17 cellular contexts compared by ENCODE assay signal in the genomic region with DNA sequence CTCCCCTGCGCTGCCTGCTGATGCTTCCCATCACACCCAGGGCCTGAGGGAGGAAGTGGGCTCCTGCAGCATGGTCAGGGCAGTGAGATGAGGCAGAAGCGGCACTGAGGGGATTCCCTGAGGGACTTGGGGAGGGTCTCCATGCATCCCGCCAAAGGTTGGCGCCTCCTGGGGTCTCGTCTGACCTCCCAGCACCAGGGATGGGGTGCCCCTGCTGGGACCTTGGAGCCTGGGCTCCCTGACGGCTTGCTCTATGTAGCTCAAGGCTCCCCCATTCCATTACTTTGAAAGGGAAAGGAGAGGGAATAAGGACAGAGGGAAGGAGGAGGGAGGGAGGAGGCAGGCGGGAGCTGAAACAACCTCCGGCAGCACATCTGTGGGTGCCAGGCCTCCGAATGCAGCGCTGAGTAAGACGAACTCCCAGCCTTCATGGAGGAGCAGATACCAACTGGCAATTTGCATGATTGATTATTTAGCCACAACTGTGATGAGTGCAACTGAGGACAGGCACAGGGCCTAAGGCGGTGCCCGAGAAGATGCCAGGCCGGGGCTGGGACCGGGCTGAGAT.
DNase-seq lines count a peak whose midpoint lies in the region; ATAC-seq and TF ChIP-seq lines count a peak whose summit lies in the region.
"Had no signal": no experiment of that assay in that cellular context is flagged by ENCODE, and none has a peak within 500 bp of the region (broad histone marks: within the 10 kb centered on the region; RNA-seq: fewer than 3 reads in every experiment).

No MANE protein-coding gene starts in this region.

- intact Hi-C loops in CD14-positive monocyte (cut with micrococcal nuclease): no loop called here
- intact Hi-C loops in lower lobe of right lung (cut with DNase I): no loop called here
- intact Hi-C loops in sigmoid colon (cut with DNase I): no loop called here

- peaks cover 25% of the 10 kb centered on the region for H3K9me2 ChIP-seq in GM23338 (ENCODE audit: insufficient read depth)

- H3K36me3 ChIP-seq in GM23338 (ENCODE audit: insufficient read depth) (0 out of 2 replicates have a peak, but pooled peaks cover under 1% of the 10 kb centered on the region), lower lobe of right lung (no peaks in the 10 kb centered on the region), sigmoid colon (no peaks in the 10 kb centered on the region)
- H3K36me3 ChIP-seq: BLaER1 had no signal

- no peak for DNase-seq in CD14-positive monocyte (ENCODE audit: low spot score)
- no peak for DNase-seq in GM23338 (ENCODE audit: low spot score)
- DNase-seq in lower lobe of right lung: no peak
- peak; percentile 39 for DNase-seq in sigmoid colon
- no peak for DNase-seq in chondrocyte (ENCODE audit: low spot score)
- DNase-seq: DMS 273 treated with DMSO at 0.1 percent for 48 hours; GOT3; HFFc6; KG1; NCI-H1092; NCI-H2107; NCI-H69; NK-92 treated with Interleukin-12 subunit alpha and Interleukin-12 subunit beta, amount 100 ng/mL, for 24 hours; SHP77 had no signal

- H3K9me3 Mint-ChIP-seq in CD14-positive monocyte: no peaks in the 10 kb centered on the region
- H3K9me3 Mint-ChIP-seq in GM23338: peaks cover 7% of the 10 kb centered on the region
- no peaks in the 10 kb centered on the region for H3K9me3 Mint-ChIP-seq in chondrocyte (ENCODE audit: low read depth)

- H4K20me1 ChIP-seq in GM23338 (replicated peaks; ENCODE audit: insufficient read depth): no peaks in the 10 kb centered on the region
- H4K20me1 ChIP-seq: BLaER1 had no signal

- no peaks in the 10 kb centered on the region for H3K9me3 ChIP-seq in lower lobe of right lung
- peaks cover 0 to 2% (median 0%) of the 10 kb centered on the region in 4 donors for H3K9me3 ChIP-seq in sigmoid colon

- TF ChIP-seq EP300 in sigmoid colon (IDR thresholded peaks at IDR 0.05): no peak

- H3K27me3 Mint-ChIP-seq in CD14-positive monocyte (ENCODE audit: low read depth in 3 of 3) (peaks cover 8 to 18% (median 9%) of the 10 kb centered on the region in 3 donors), GM23338 (ENCODE audit: insufficient read depth, low read depth, poor library complexity) (peaks cover 17% of the 10 kb centered on the region), chondrocyte (ENCODE audit: low read depth) (peaks cover 39% of the 10 kb centered on the region)

- H3K4me2 ChIP-seq in GM23338: no peak overlapping the region
- H3K4me2 ChIP-seq: BLaER1 had no signal

- peaks cover 3% of the 10 kb centered on the region for H3F3A ChIP-seq in GM23338 (replicated peaks; ENCODE audit: low read depth)

- no peak overlapping the region for H3K4me3 ChIP-seq in GM23338
- H3K4me3 ChIP-seq in lower lobe of right lung: no peak overlapping the region
- no peak overlapping the region for H3K4me3 ChIP-seq in sigmoid colon
- H3K4me3 ChIP-seq: BLaER1 had no signal

- H2AFZ ChIP-seq in GM23338: peak overlapping the region; percentile 59

- peak overlapping the region; percentile 20 to 59 for H3K4me3 Mint-ChIP-seq in CD14-positive monocyte
- no peak overlapping the region for H3K4me3 Mint-ChIP-seq in GM23338
- H3K4me3 Mint-ChIP-seq in chondrocyte (ENCODE audit: unreplicated experiment): no peak overlapping the region
- H3K4me3 Mint-ChIP-seq: HFFc6 had no signal

- peaks cover 0 to 2% of the 10 kb centered on the region in 2 donors for H3K36me3 Mint-ChIP-seq in CD14-positive monocyte
- H3K36me3 Mint-ChIP-seq in GM23338 (ENCODE audit: low read depth): peaks cover 6% of the 10 kb centered on the region
- H3K36me3 Mint-ChIP-seq in chondrocyte (ENCODE audit: low read depth): no peaks in the 10 kb centered on the region

- TF ChIP-seq POLR2A in sigmoid colon (IDR thresholded peaks at IDR 0.05): no peak

- no peaks in the 10 kb centered on the region for H3K79me2 ChIP-seq in GM23338 (replicated peaks; ENCODE audit: insufficient read depth)

- 80 to 93% methylated on average over 15 of the region's 15 CpGs for WGBS in sigmoid colon, 2 donors

- peaks cover 28% of the 10 kb centered on the region for H3K4me1 Mint-ChIP-seq in CD14-positive monocyte
- peaks cover 44% of the 10 kb centered on the region for H3K4me1 Mint-ChIP-seq in GM23338
- peaks cover 4% of the 10 kb centered on the region for H3K4me1 Mint-ChIP-seq in chondrocyte (ENCODE audit: low read depth)

- ATAC-seq in GM23338 (peak; percentile 9), lower lobe of right lung (no peak), HG02852 (IDR thresholded peaks at IDR 0.05; ENCODE audit: unreplicated experiment) (no peak), SK-N-SH treated with all-trans-retinoic acid at 6 μM for 48 hours (no peak)

- H3K4me1 ChIP-seq in GM23338 (ENCODE audit: insufficient read depth) (peaks cover 25% of the 10 kb centered on the region), lower lobe of right lung (peaks cover 16% of the 10 kb centered on the region), sigmoid colon (no peaks in the 10 kb centered on the region)
- H3K4me1 ChIP-seq: BLaER1 had no signal

- H3K27ac Mint-ChIP-seq in CD14-positive monocyte (peak overlapping the region in 2 of 7 donors; percentile 46 to 54), GM23338 (no peak overlapping the region), chondrocyte (ENCODE audit: unreplicated experiment) (no peak overlapping the region)
- H3K27ac Mint-ChIP-seq: HFFc6 had no signal

- no peak for TF ChIP-seq CTCF in CD14-positive monocyte (IDR thresholded peaks at IDR 0.05)
- TF ChIP-seq CTCF in GM23338 (conservative IDR thresholded peaks at IDR 0.05; ENCODE audit: low read depth in 2 of 2): no peak
- TF ChIP-seq CTCF in lower lobe of right lung (IDR thresholded peaks at IDR 0.05): no peak
- TF ChIP-seq CTCF in sigmoid colon (IDR thresholded peaks at IDR 0.05): no peak
- TF ChIP-seq CTCF in chondrocyte (IDR thresholded peaks at IDR 0.05): no peak

- H3K27ac ChIP-seq in GM23338 (ENCODE audit: low read depth): no peak overlapping the region
- H3K27ac ChIP-seq in lower lobe of right lung: peak overlapping the region; percentile 40
- no peak overlapping the region for H3K27ac ChIP-seq in sigmoid colon
- H3K27ac ChIP-seq: BLaER1 had no signal

- H3K27me3 ChIP-seq in GM23338 (ENCODE audit: insufficient read depth) (0 out of 2 replicates have a peak, but pooled peaks cover 8% of the 10 kb centered on the region), lower lobe of right lung (ENCODE audit: low read depth) (peaks cover 6% of the 10 kb centered on the region), sigmoid colon (peaks cover 0 to 6% (median 0%) of the 10 kb centered on the region in 3 donors)
- H3K27me3 ChIP-seq: BLaER1 had no signal

TF ChIP-seq in GM23338, 12 proteins besides CTCF, POLR2A, EP300 and RAD21 (continues in another document):
- TF ChIP-seq STAT1 (IDR thresholded peaks at IDR 0.05; ENCODE audit: unreplicated experiment): no peak
- no peak for TF ChIP-seq ZNF331 (CRISPR knock-in tag; IDR thresholded peaks at IDR 0.05; ENCODE audit: low read depth)
- no peak for TF ChIP-seq EZH2 (IDR thresholded peaks at IDR 0.05; ENCODE audit: low read depth, unreplicated experiment)

TF ChIP-seq in SK-N-SH treated with all-trans-retinoic acid at 6 μM for 48 hours, 23 proteins besides CTCF, POLR2A, EP300 and RAD21:
- TF ChIP-seq ZNF70 (CRISPR knock-in tag; IDR thresholded peaks at IDR 0.05) (no peak), ZFP3 (CRISPR knock-in tag; IDR thresholded peaks at IDR 0.05) (no peak), SNAI2 (CRISPR knock-in tag; IDR thresholded peaks at IDR 0.05) (no peak), OSR1 (CRISPR knock-in tag; IDR thresholded peaks at IDR 0.05) (no peak), ZNF565 (CRISPR knock-in tag; conservative IDR thresholded peaks at IDR 0.05; ENCODE audit: low read depth) (no peak), ESRRG (CRISPR knock-in tag; IDR thresholded peaks at IDR 0.05) (no peak), ZNF8 (CRISPR knock-in tag; IDR thresholded peaks at IDR 0.05) (no peak), ISL1 (CRISPR knock-in tag; IDR thresholded peaks at IDR 0.05) (no peak), ZC3H10 (CRISPR knock-in tag; IDR thresholded peaks at IDR 0.05) (no peak), RARB (CRISPR knock-in tag; IDR thresholded peaks at IDR 0.05) (no peak), BACH2 (CRISPR knock-in tag; IDR thresholded peaks at IDR 0.05; ENCODE audit: borderline replicate concordance) (no peak), TOX (CRISPR knock-in tag; IDR thresholded peaks at IDR 0.05; ENCODE audit: borderline replicate concordance) (no peak), ZFP30 (CRISPR knock-in tag; IDR thresholded peaks at IDR 0.05) (no peak)
- TF ChIP-seq, protein P1, sequence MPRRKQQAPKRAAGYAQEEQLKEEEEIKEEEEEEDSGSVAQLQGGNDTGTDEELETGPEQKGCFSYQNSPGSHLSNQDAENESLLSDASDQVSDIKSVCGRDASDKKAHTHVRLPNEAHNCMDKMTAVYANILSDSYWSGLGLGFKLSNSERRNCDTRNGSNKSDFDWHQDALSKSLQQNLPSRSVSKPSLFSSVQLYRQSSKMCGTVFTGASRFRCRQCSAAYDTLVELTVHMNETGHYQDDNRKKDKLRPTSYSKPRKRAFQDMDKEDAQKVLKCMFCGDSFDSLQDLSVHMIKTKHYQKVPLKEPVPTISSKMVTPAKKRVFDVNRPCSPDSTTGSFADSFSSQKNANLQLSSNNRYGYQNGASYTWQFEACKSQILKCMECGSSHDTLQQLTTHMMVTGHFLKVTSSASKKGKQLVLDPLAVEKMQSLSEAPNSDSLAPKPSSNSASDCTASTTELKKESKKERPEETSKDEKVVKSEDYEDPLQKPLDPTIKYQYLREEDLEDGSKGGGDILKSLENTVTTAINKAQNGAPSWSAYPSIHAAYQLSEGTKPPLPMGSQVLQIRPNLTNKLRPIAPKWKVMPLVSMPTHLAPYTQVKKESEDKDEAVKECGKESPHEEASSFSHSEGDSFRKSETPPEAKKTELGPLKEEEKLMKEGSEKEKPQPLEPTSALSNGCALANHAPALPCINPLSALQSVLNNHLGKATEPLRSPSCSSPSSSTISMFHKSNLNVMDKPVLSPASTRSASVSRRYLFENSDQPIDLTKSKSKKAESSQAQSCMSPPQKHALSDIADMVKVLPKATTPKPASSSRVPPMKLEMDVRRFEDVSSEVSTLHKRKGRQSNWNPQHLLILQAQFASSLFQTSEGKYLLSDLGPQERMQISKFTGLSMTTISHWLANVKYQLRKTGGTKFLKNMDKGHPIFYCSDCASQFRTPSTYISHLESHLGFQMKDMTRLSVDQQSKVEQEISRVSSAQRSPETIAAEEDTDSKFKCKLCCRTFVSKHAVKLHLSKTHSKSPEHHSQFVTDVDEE (CRISPR knock-in tag; IDR thresholded peaks at IDR 0.05): no peak
TF ChIP-seq in SK-N-SH treated with all-trans-retinoic acid at 6 μM for 48 hours: peak in this region for 0.

Comparison
In these comparisons a context has a peak if more than half of its experiments do, and no peak if none do; other contexts are left out.
1. H3K4me3 Mint-ChIP-seq: peak in CD14-positive monocyte (2 of 2); none in GM23338 (single experiment) and chondrocyte (single experiment).